Comparison of ENCODE assay signal across 1 cellular context in the genomic region with DNA sequence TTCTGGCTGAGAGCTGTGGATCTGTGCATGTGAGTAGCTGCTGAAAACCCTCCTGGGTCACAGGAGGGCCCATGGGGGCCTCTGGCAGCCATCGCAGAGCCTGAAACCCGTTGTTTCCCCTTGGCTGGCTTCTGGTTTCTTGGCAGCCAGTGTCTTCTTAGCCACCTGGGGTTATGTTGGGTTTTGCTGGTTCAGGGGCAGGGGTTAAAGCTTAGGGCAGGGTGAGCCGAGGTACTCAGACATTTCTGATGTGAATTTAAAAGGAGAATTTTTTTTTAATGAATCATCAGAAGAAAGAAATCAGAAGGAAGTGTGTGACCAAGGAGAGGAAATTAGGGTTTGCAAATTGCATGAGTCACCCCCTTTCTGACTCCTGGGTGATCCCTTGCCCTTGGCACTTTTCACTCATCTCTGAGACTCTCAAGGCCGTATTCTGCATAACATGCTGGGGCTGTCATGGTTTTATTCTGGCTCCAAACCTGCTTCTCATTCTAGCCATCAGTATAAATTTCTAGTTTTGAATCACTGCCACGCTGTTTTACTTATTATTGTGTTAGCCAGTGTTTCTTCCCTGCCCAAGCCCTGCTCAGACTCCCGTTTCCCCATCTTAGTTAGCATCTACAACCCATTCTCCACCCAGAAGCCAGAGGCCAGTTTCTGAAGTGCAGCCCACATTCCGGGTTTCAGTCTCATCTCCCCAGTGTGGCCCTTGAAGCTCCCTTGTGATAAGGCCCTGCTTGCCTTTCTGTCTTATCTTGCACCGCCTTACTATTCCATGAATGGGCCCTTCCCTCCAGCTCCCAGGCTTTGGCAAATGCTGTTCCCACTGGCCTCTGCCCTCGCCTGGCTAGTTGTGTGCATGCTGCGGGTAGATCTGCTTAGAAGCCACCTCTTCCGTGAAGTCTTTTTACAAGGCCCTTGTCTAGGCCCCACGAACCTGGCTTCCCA.
TF ChIP-seq lines count a peak whose summit lies in the region.

No MANE protein-coding gene starts in this region.

TF ChIP-seq in K562, 482 proteins besides CTCF, POLR2A, EP300 and RAD21:
- TF ChIP-seq RFX7 (CRISPR knock-in tag; IDR thresholded peaks at IDR 0.05) (no peak), KDM1A (IDR thresholded peaks at IDR 0.05) (no peak), FOSL1 (tag; conservative IDR thresholded peaks at IDR 0.05) (peak; percentile 77), WHSC1 (IDR thresholded peaks at IDR 0.05; ENCODE audit: low read length) (no peak), THRAP3 (IDR thresholded peaks at IDR 0.05; ENCODE audit: borderline replicate concordance) (no peak), TEAD4 (IDR thresholded peaks at IDR 0.05; ENCODE audit: low read length) (peak; percentile 27; the same call in 1 of the 2 replicates), TEAD4 (CRISPR knock-in tag; IDR thresholded peaks at IDR 0.05; ENCODE audit: borderline replicate concordance) (no peak), ATF3 (IDR thresholded peaks at IDR 0.05) (0 out of 2 replicates have a peak, but pooled peaks have one; percentile 20), ATF3 (CRISPR knock-in tag; conservative IDR thresholded peaks at IDR 0.05) (no peak), TCF3 (CRISPR knock-in tag; IDR thresholded peaks at IDR 0.05) (peak; percentile 49), YY1 (IDR thresholded peaks at IDR 0.05; ENCODE audit: borderline replicate concordance in 1 of 3, control insufficient read depth in 1 of 3, extremely low read depth in 1 of 3, insufficient read depth in 3 of 3, insufficient read length in 1 of 3, insufficient replicate concordance in 2 of 3, low read depth in 1 of 3, low read length in 2 of 3) (peak in 1 of 3 experiments; percentile 12), RFX5 (IDR thresholded peaks at IDR 0.05; ENCODE audit: low read depth, low read length) (no peak), RCOR1 (IDR thresholded peaks at IDR 0.05; ENCODE audit: borderline replicate concordance in 1 of 2, low read depth in 2 of 2, low read length in 2 of 2) (peak in 1 of 2 experiments; percentile 6; a peak in 1 of 4 replicates), CBFA2T3 (IDR thresholded peaks at IDR 0.05) (peak; percentile 38), ETS2 (tag; IDR thresholded peaks at IDR 0.05; ENCODE audit: borderline replicate concordance, poor library complexity, severe bottlenecking) (no peak), NR2C2 (CRISPR knock-in tag; IDR thresholded peaks at IDR 0.05) (no peak), NR2C2 (tag; IDR thresholded peaks at IDR 0.05) (peak; percentile 28; the same call in 1 of the 2 replicates), MBD2 (IDR thresholded peaks at IDR 0.05; ENCODE audit: borderline replicate concordance, low read depth) (no peak)
